ENCODE assay signal across 8 cellular contexts in genomic region chr2:105744091-105744908, GRCh38. TPM values are rescaled to one million over a fixed set of nuclear protein-coding genes. Genes with fewer than 3 reads are reported as not detected.
DNase-seq lines count a peak whose midpoint lies in the region; ATAC-seq, FAIRE-seq and TF ChIP-seq lines count a peak whose summit lies in the region.

No MANE protein-coding gene starts in this region.

- no peaks in the 10 kb centered on the region for H4K20me1 ChIP-seq in OCI-LY1 (ENCODE audit: insufficient read depth, low read length)

- H3K27me3 Mint-ChIP-seq in nephron progenitor cell (ENCODE audit: low read depth, poor library complexity) = peaks cover 25% of the 10 kb centered on the region

- H3K4me3 ChIP-seq in OCI-LY1 (ENCODE audit: low read depth, low read length, poor library complexity, severe bottlenecking) (peak overlapping the region; percentile 61), fibroblast of villous mesenchyme (ENCODE audit: low read depth, low read length) (peak overlapping the region; percentile 60)

- peak overlapping the region; percentile 72 for H3K4me2 ChIP-seq in OCI-LY1 (ENCODE audit: low read length)

- H3K9me3 Mint-ChIP-seq in nephron progenitor cell = peaks cover 4% of the 10 kb centered on the region

- no peaks in the 10 kb centered on the region for H3K79me2 ChIP-seq in OCI-LY1 (ENCODE audit: insufficient read depth, low read length)

- H3K36me3 ChIP-seq in OCI-LY1 (ENCODE audit: insufficient read depth, low read length) = no peaks in the 10 kb centered on the region

- H3K36me3 Mint-ChIP-seq in nephron progenitor cell (ENCODE audit: low read depth) = peaks cover 13% of the 10 kb centered on the region

- peaks cover 4% of the 10 kb centered on the region; the same call in 1 of the 2 replicates for H3K27me3 ChIP-seq in OCI-LY1 (ENCODE audit: insufficient read depth, low read length)

- no peaks in the 10 kb centered on the region for H3K9me2 ChIP-seq in OCI-LY1 (ENCODE audit: low read depth, low read length)

- TF ChIP-seq CTCF in C4-2B (conservative IDR thresholded peaks at IDR 0.05) = no peak
- no peak for TF ChIP-seq CTCF in OCI-LY1 (IDR thresholded peaks at IDR 0.05; ENCODE audit: low read length)
- no peak for TF ChIP-seq CTCF in fibroblast of villous mesenchyme (IDR thresholded peaks at IDR 0.05; ENCODE audit: insufficient read depth, low read depth, low read length)
- TF ChIP-seq CTCF in nephron progenitor cell (IDR thresholded peaks at IDR 0.05) = no peak

- no peaks in the 10 kb centered on the region; the same call in 1 of the 2 replicates for H3F3A ChIP-seq in OCI-LY1 (ENCODE audit: insufficient read depth, low read length)

- H3K9ac ChIP-seq in OCI-LY1 (ENCODE audit: low read length) = peak overlapping the region; percentile 47; the same call in 1 of the 2 replicates

- H3K27ac ChIP-seq in C4-2B = peak overlapping the region; percentile 86
- no peak overlapping the region for H3K27ac ChIP-seq in OCI-LY1 (ENCODE audit: low read depth, low read length, poor library complexity, severe bottlenecking)

- H3K4me1 ChIP-seq in OCI-LY1 (ENCODE audit: insufficient read depth, low read length, severe bottlenecking) = peaks cover 18% of the 10 kb centered on the region

- H3K9me3 ChIP-seq in OCI-LY1 (ENCODE audit: low read length) = no peaks in the 10 kb centered on the region

- peaks cover 54% of the 10 kb centered on the region for H3K4me1 Mint-ChIP-seq in nephron progenitor cell

- H2AFZ ChIP-seq in OCI-LY1 (ENCODE audit: low read length) = 0 out of 2 replicates have a peak overlapping the region, but pooled peaks have one; percentile 45

- peak; percentile 54 for DNase-seq in activated effector memory CD4-positive, alpha-beta T cell treated with Interleukin-2 at 50 U/mL for 16 hours
- peak; percentile 60 for DNase-seq in fibroblast of villous mesenchyme (ENCODE audit: low read depth)
- peak; percentile 77 for DNase-seq in nephron progenitor cell
- DNase-seq in urothelium cell line (ENCODE audit: low spot score) = peak; percentile 96

- ATAC-seq in GM19043 (IDR thresholded peaks at IDR 0.05; ENCODE audit: low read depth, unreplicated experiment) = peak; percentile 67
- peak; percentile 71 for ATAC-seq in HG03139 (IDR thresholded peaks at IDR 0.05; ENCODE audit: unreplicated experiment)

- no peak for FAIRE-seq in urothelium cell line (lab: Jason Lieb, UNC)

- peak overlapping the region; percentile 87 for H3K4me3 Mint-ChIP-seq in nephron progenitor cell

- peak overlapping the region; percentile 36 for H3K27ac Mint-ChIP-seq in nephron progenitor cell

RNA-seq across cellular contexts. Expression of gene NCK2, which starts 0.4 kb away (rescaled TPM):
- total RNA-seq in fibroblast of villous mesenchyme = 22.5 and 31.2 TPM in 2 replicates
